In genomic region chr13:33349996-33350826, GRCh38 we compare ENCODE assay signal across 8 cellular contexts.
A peak's percentile ranks its signal among the peaks of the same experiment; 100 is the strongest.
DNase-seq lines count a peak whose midpoint lies in the region; ATAC-seq and TF ChIP-seq lines count a peak whose summit lies in the region.

No MANE protein-coding gene starts in this region.

- CTCF ChIA-PET in activated CD8-positive, alpha-beta T cell treated with anti-CD3 and anti-CD28 coated beads, Interleukin-2, amount 10 ng/mL, durations not matched to agents 7 days and 5 days (lab: Charles Lee): no interaction called here

- H4K20me1 ChIP-seq in GM23248 (ENCODE audit: insufficient read depth) (no peaks in the 10 kb centered on the region), hepatocyte (ENCODE audit: insufficient read depth, poor library complexity, severe bottlenecking) (no peaks in the 10 kb centered on the region)

- no peak for TF ChIP-seq CTCF in hepatocyte (IDR thresholded peaks at IDR 0.05; ENCODE audit: poor library complexity)

- peaks cover 49% of the 10 kb centered on the region for H3K27me3 Mint-ChIP-seq in activated T-helper 17 cell treated with anti-CD3 and anti-CD28 coated beads, Interleukin-2, amount 50 U/mL, for 72 hours
- H3K27me3 Mint-ChIP-seq in activated CD8-positive, alpha-beta T cell treated with anti-CD3 and anti-CD28 coated beads, Interleukin-2, amount 10 ng/mL, durations not matched to agents 7 days and 5 days (ENCODE audit: low read depth): peaks cover 40% of the 10 kb centered on the region

- no peaks in the 10 kb centered on the region for H3K27me3 ChIP-seq in GM23248 (replicated peaks; ENCODE audit: insufficient read depth)
- peaks cover 10% of the 10 kb centered on the region for H3K27me3 ChIP-seq in hepatocyte

- H3K4me2 ChIP-seq in GM23248 (ENCODE audit: unreplicated experiment) (peak overlapping the region; percentile 84), hepatocyte (peak overlapping the region; percentile 95)

- peak overlapping the region; percentile 23 for H3K4me3 Mint-ChIP-seq in activated T-helper 17 cell treated with anti-CD3 and anti-CD28 coated beads, Interleukin-2, amount 50 U/mL, for 72 hours
- no peak overlapping the region for H3K4me3 Mint-ChIP-seq in activated CD8-positive, alpha-beta T cell treated with anti-CD3 and anti-CD28 coated beads, Interleukin-2, amount 10 ng/mL, durations not matched to agents 7 days and 5 days

- in situ Hi-C loops in GM23248 (cut with MboI): no loop called here

- DNase-seq in GM23248 (peak; percentile 67), hepatocyte (ENCODE audit: low spot score) (peak; percentile 44), retina (peak; percentile 81), NCI-H1436 (lab: John Stamatoyannopoulos, UW) (no peak), NCI-H2029 (lab: John Stamatoyannopoulos, UW) (no peak)
- no peak for DNase-seq in activated CD8-positive, alpha-beta T cell treated with anti-CD3 and anti-CD28 coated beads, Interleukin-2, amount 10 ng/mL, durations not matched to agents 7 days and 5 days

- peaks cover 4% of the 10 kb centered on the region for H3K4me1 Mint-ChIP-seq in activated T-helper 17 cell treated with anti-CD3 and anti-CD28 coated beads, Interleukin-2, amount 50 U/mL, for 72 hours
- H3K4me1 Mint-ChIP-seq in activated CD8-positive, alpha-beta T cell treated with anti-CD3 and anti-CD28 coated beads, Interleukin-2, amount 10 ng/mL, durations not matched to agents 7 days and 5 days (ENCODE audit: low read depth): peaks cover 2% of the 10 kb centered on the region

- 1% methylated on average over 49 to 67 of the region's 84 CpGs for WGBS in GM23248 (ENCODE audit: low coverage in 1 of 2, low lambda C conversion rate in 2 of 2, missing lambda C conversion rate in 2 of 2), 2 experiments
- 2% methylated on average over 54 of the region's 84 CpGs for WGBS in hepatocyte (ENCODE audit: low lambda C conversion rate, missing lambda C conversion rate)

- H3K79me2 ChIP-seq in GM23248 (ENCODE audit: insufficient read depth): peaks cover 12% of the 10 kb centered on the region; the same call in 1 of the 2 replicates
- no peaks in the 10 kb centered on the region for H3K79me2 ChIP-seq in hepatocyte

- H3K9me2 ChIP-seq in GM23248 (ENCODE audit: insufficient read depth): no peaks in the 10 kb centered on the region
- no peaks in the 10 kb centered on the region for H3K9me2 ChIP-seq in hepatocyte (replicated peaks; ENCODE audit: insufficient read depth)

- no peaks in the 10 kb centered on the region for H3K9me3 Mint-ChIP-seq in activated T-helper 17 cell treated with anti-CD3 and anti-CD28 coated beads, Interleukin-2, amount 50 U/mL, for 72 hours
- no peaks in the 10 kb centered on the region for H3K9me3 Mint-ChIP-seq in activated CD8-positive, alpha-beta T cell treated with anti-CD3 and anti-CD28 coated beads, Interleukin-2, amount 10 ng/mL, durations not matched to agents 7 days and 5 days (ENCODE audit: insufficient read depth)

- H3K9ac ChIP-seq in GM23248: peak overlapping the region; percentile 81

- H3K4me3 ChIP-seq in GM23248 (peak overlapping the region; percentile 89), hepatocyte (peak overlapping the region; percentile 74)

- ATAC-seq in activated T-helper 17 cell treated with anti-CD3 and anti-CD28 coated beads, Interleukin-2, amount 50 U/mL, for 72 hours (replicated peaks): no peak
- ATAC-seq in GM21528 (IDR thresholded peaks at IDR 0.05; ENCODE audit: low FRiP score, unreplicated experiment): no peak
- ATAC-seq in activated CD8-positive, alpha-beta T cell treated with anti-CD3 and anti-CD28 coated beads, Interleukin-2, amount 10 ng/mL, durations not matched to agents 7 days and 5 days: no peak

- peaks cover 23% of the 10 kb centered on the region for H3F3A ChIP-seq in GM23248 (ENCODE audit: insufficient read depth)

- POLR2A ChIA-PET in activated CD8-positive, alpha-beta T cell treated with anti-CD3 and anti-CD28 coated beads, Interleukin-2, amount 10 ng/mL, durations not matched to agents 7 days and 5 days (lab: Charles Lee): no interaction called here

- H3K36me3 ChIP-seq in GM23248 (ENCODE audit: low read depth) (no peaks in the 10 kb centered on the region), hepatocyte (replicated peaks; ENCODE audit: insufficient read depth, low read depth) (no peaks in the 10 kb centered on the region)

- H3K9me3 ChIP-seq in GM23248 (ENCODE audit: low read depth): no peaks in the 10 kb centered on the region
- H3K9me3 ChIP-seq in hepatocyte (ENCODE audit: low read depth): no peaks in the 10 kb centered on the region

- no peak overlapping the region for H3K27ac ChIP-seq in GM23248
- no peak overlapping the region for H3K27ac ChIP-seq in hepatocyte

- no peaks in the 10 kb centered on the region for H3K36me3 Mint-ChIP-seq in activated T-helper 17 cell treated with anti-CD3 and anti-CD28 coated beads, Interleukin-2, amount 50 U/mL, for 72 hours (ENCODE audit: low read depth)
- H3K36me3 Mint-ChIP-seq in activated CD8-positive, alpha-beta T cell treated with anti-CD3 and anti-CD28 coated beads, Interleukin-2, amount 10 ng/mL, durations not matched to agents 7 days and 5 days (ENCODE audit: low read depth): no peaks in the 10 kb centered on the region

- H3K4me1 ChIP-seq in GM23248 (ENCODE audit: insufficient read depth): peaks cover 32% of the 10 kb centered on the region
- no peaks in the 10 kb centered on the region for H3K4me1 ChIP-seq in hepatocyte (ENCODE audit: insufficient read depth)

- H2AFZ ChIP-seq in GM23248 (peak overlapping the region; percentile 88), hepatocyte (peak overlapping the region; percentile 77)

- no peak overlapping the region for H3K27ac Mint-ChIP-seq in activated T-helper 17 cell treated with anti-CD3 and anti-CD28 coated beads, Interleukin-2, amount 50 U/mL, for 72 hours
- no peak overlapping the region for H3K27ac Mint-ChIP-seq in activated CD8-positive, alpha-beta T cell treated with anti-CD3 and anti-CD28 coated beads, Interleukin-2, amount 10 ng/mL, durations not matched to agents 7 days and 5 days

Comparison
In these comparisons a context has a peak if more than half of its experiments do, and no peak if none do; other contexts are left out.
1. DNase-seq: peak in GM23248 (single experiment), hepatocyte (single experiment) and retina (single experiment); none in NCI-H1436 (single experiment), activated CD8-positive, alpha-beta T cell treated with anti-CD3 and anti-CD28 coated beads, Interleukin-2, amount 10 ng/mL, durations not matched to agents 7 days and 5 days (single experiment) and NCI-H2029 (single experiment).